Comparison of ENCODE assay signal across 8 cellular contexts in genomic region chr6:33207569-33208088, GRCh38. TPM values are rescaled to one million over a fixed set of nuclear protein-coding genes. Genes with fewer than 3 reads are reported as not detected.
DNase-seq lines count a peak whose midpoint lies in the region; ATAC-seq and TF ChIP-seq lines count a peak whose summit lies in the region.

No MANE protein-coding gene starts in this region.

- no peak for ATAC-seq in HG02840 (IDR thresholded peaks at IDR 0.05; ENCODE audit: low FRiP score, unreplicated experiment)

- H3K27ac ChIP-seq in KMS-11 (peak overlapping the region; percentile 78), ascending aorta (peak overlapping the region; percentile 94 to 95), hepatocyte (peak overlapping the region; percentile 94)

- peaks cover 1% of the 10 kb centered on the region for H3K27me3 Mint-ChIP-seq in Caco-2 (ENCODE audit: insufficient read depth, unreplicated experiment)

- DNase-seq in Caco-2 (peak; percentile 53 to 54), ascending aorta (ENCODE audit: low spot score in 2 of 2) (peak in 1 of 2 donors; percentile 82), hepatocyte (ENCODE audit: low spot score) (peak; percentile 80), skeletal muscle cell (ENCODE audit: low read depth) (no peak), NCI-H1694 treated with DMSO at 0.1 percent for 48 hours (lab: John Stamatoyannopoulos, UW) (no peak), NOMO-1 (lab: John Stamatoyannopoulos, UW; ENCODE audit: unreplicated experiment in 2 of 2) (no peak)

- H3K4me3 ChIP-seq in Caco-2 (ENCODE audit: low read depth, low read length) (peak overlapping the region; percentile 88), KMS-11 (IDR thresholded peaks at IDR 0.05; ENCODE audit: insufficient read depth, low read depth, low read length) (peak overlapping the region; percentile 22), ascending aorta (peak overlapping the region; percentile 84 to 88), hepatocyte (peak overlapping the region; percentile 74), skeletal muscle cell (ENCODE audit: low read depth, low read length) (peak overlapping the region; percentile 95)

- no peaks in the 10 kb centered on the region for H4K20me1 ChIP-seq in KMS-11 (ENCODE audit: insufficient read depth)
- no peaks in the 10 kb centered on the region for H4K20me1 ChIP-seq in hepatocyte (ENCODE audit: insufficient read depth, poor library complexity, severe bottlenecking)

- no peaks in the 10 kb centered on the region for H3K9me3 Mint-ChIP-seq in Caco-2 (ENCODE audit: unreplicated experiment)

- TF ChIP-seq CTCF in Caco-2 (IDR thresholded peaks at IDR 0.05; ENCODE audit: insufficient read depth in 1 of 2, low read depth in 1 of 2, low read length in 1 of 2, severe bottlenecking in 1 of 2, unreplicated experiment in 1 of 2), result no peak
- TF ChIP-seq CTCF in KMS-11 (conservative IDR thresholded peaks at IDR 0.05; ENCODE audit: low read depth, low read length), result no peak
- TF ChIP-seq CTCF in ascending aorta (IDR thresholded peaks at IDR 0.05), result no peak
- no peak for TF ChIP-seq CTCF in hepatocyte (IDR thresholded peaks at IDR 0.05; ENCODE audit: poor library complexity)

- no peaks in the 10 kb centered on the region for H3K9me2 ChIP-seq in hepatocyte (replicated peaks; ENCODE audit: insufficient read depth)

- peaks cover 29% of the 10 kb centered on the region for H3K4me1 Mint-ChIP-seq in Caco-2 (ENCODE audit: low read depth, unreplicated experiment)

- H3K9me3 ChIP-seq in Caco-2 (no peaks in the 10 kb centered on the region), ascending aorta (no peaks in the 10 kb centered on the region), hepatocyte (ENCODE audit: low read depth) (no peaks in the 10 kb centered on the region)

- WGBS in hepatocyte (ENCODE audit: low lambda C conversion rate, missing lambda C conversion rate), result under 1% methylated on average over 22 of the region's 29 CpGs

- POLR2A ChIA-PET in Caco-2 (lab: Charles Lee), result interaction anchor here (1.3 to 1.9 kb wide), 4 partner anchors 8 to 236 kb away, joined by 3 to 7 read pairs (median 5); no protein-coding TSS in a partner anchor

- peaks cover 64% of the 10 kb centered on the region for H3K36me3 Mint-ChIP-seq in Caco-2 (ENCODE audit: insufficient read depth, unreplicated experiment)

- H3K36me3 ChIP-seq in Caco-2 (ENCODE audit: control insufficient read depth, insufficient read depth, low read length) (peaks cover 9% of the 10 kb centered on the region; the same call in 1 of the 2 replicates), KMS-11 (ENCODE audit: insufficient read depth) (no peaks in the 10 kb centered on the region), ascending aorta (peaks cover 11 to 25% of the 10 kb centered on the region in 2 donors), hepatocyte (replicated peaks; ENCODE audit: insufficient read depth, low read depth) (no peaks in the 10 kb centered on the region)

- no peaks in the 10 kb centered on the region for H3K27me3 ChIP-seq in Caco-2 (replicated peaks; ENCODE audit: control insufficient read depth, insufficient read depth, low read length)
- no peaks in the 10 kb centered on the region for H3K27me3 ChIP-seq in KMS-11 (ENCODE audit: insufficient read depth, low read depth)
- no peaks in the 10 kb centered on the region for H3K27me3 ChIP-seq in ascending aorta
- H3K27me3 ChIP-seq in hepatocyte, result no peaks in the 10 kb centered on the region

- H3K27ac Mint-ChIP-seq in Caco-2 (ENCODE audit: unreplicated experiment), result peak overlapping the region; percentile 97

- H3K4me3 Mint-ChIP-seq in Caco-2 (ENCODE audit: unreplicated experiment), result peak overlapping the region; percentile 98

- H3K79me2 ChIP-seq in KMS-11 (ENCODE audit: insufficient read depth, low read depth) (no peaks in the 10 kb centered on the region), hepatocyte (peaks cover 30% of the 10 kb centered on the region)

- BruUV-seq in Caco-2 (replicated peaks; lab: Mats Ljungman, UMichigan), result no TSS peak

- H3K4me1 ChIP-seq in Caco-2, result peaks cover 14% of the 10 kb centered on the region
- H3K4me1 ChIP-seq in KMS-11 (ENCODE audit: low read depth, poor library complexity, severe bottlenecking), result peaks cover 26% of the 10 kb centered on the region
- peaks cover 0 to 23% of the 10 kb centered on the region in 2 donors for H3K4me1 ChIP-seq in ascending aorta
- peaks cover 25% of the 10 kb centered on the region for H3K4me1 ChIP-seq in hepatocyte (ENCODE audit: insufficient read depth)

- CTCF ChIA-PET in Caco-2 (lab: Charles Lee), result no interaction called here

- H3K4me2 ChIP-seq in KMS-11, result peak overlapping the region; percentile 94
- peak overlapping the region; percentile 91 for H3K4me2 ChIP-seq in hepatocyte

- H2AFZ ChIP-seq in KMS-11 (ENCODE audit: low read depth) (peak overlapping the region; percentile 83), hepatocyte (peak overlapping the region; percentile 64)

- peak overlapping the region; percentile 87 for H3K9ac ChIP-seq in KMS-11

- intact Hi-C loops in Caco-2 (cut with micrococcal nuclease; ENCODE audit: unreplicated experiment), result no loop called here
- intact Hi-C loops in ascending aorta (cut with DNase I), result loop anchor here (1.0 to 5.0 kb wide), 5 partner anchors 7 to 205 kb away; partner anchors contain the start of genes KIFC1, PFDN6, PHF1 and RXRB

RNA-seq across cellular contexts. Expression of gene RING1, which starts 0.7 kb away (rescaled TPM):
- total RNA-seq in Caco-2 (2022) (31.3 and 32.0 TPM in 2 replicates), ascending aorta (28.5 TPM), hepatocyte (25.0 and 25.6 TPM in 2 replicates)
- 32.3 and 32.5 TPM in 2 replicates for polyA plus RNA-seq in hepatocyte

RNA-seq across cellular contexts. Expression of gene HSD17B8, which starts 3.2 kb away (rescaled TPM):
- 10.0 and 12.5 TPM in 2 replicates for total RNA-seq in Caco-2 (2022)
- total RNA-seq in ascending aorta, result not detected
- total RNA-seq in hepatocyte, result 6.0 and 7.8 TPM in 2 replicates
- 11.1 and 12.9 TPM in 2 replicates for polyA plus RNA-seq in hepatocyte

RNA-seq across cellular contexts. Expression of gene SLC39A7, which starts 7.0 kb away (rescaled TPM):
- total RNA-seq in Caco-2 (2022) (140 and 141 TPM in 2 replicates), ascending aorta (59.7 TPM), hepatocyte (118 and 130 TPM in 2 replicates)
- 46.4 and 55.0 TPM in 2 replicates for polyA plus RNA-seq in hepatocyte

RNA-seq across cellular contexts. Expression of gene RXRB, which starts 7.2 kb away (rescaled TPM):
- total RNA-seq in Caco-2 (2022) (29.5 and 30.4 TPM in 2 replicates), ascending aorta (21.6 TPM), hepatocyte (14.2 and 17.0 TPM in 2 replicates)
- 24.6 and 29.8 TPM in 2 replicates for polyA plus RNA-seq in hepatocyte

RNA-seq across cellular contexts. Expression of gene COL11A2, which starts 15.4 kb away (rescaled TPM):
- total RNA-seq in Caco-2 (2022) (1.3 and 1.5 TPM in 2 replicates), ascending aorta (0.11 TPM), hepatocyte (2.5 and 3.0 TPM in 2 replicates)
- polyA plus RNA-seq in hepatocyte, result 4.2 and 4.7 TPM in 2 replicates

Comparison
In these comparisons a context has a peak if more than half of its experiments do, and no peak if none do; other contexts are left out.
1. DNase-seq: peak in Caco-2 (2 of 2) and hepatocyte (single experiment); none in skeletal muscle cell (single experiment), NCI-H1694 treated with DMSO at 0.1 percent for 48 hours (single experiment) and NOMO-1 (0 of 2).
2. H3K4me3 ChIP-seq: peak in every context shown above with its lines; median percentile 95 in skeletal muscle cell; 88 in Caco-2; 86 in ascending aorta; 74 in hepatocyte; 22 in KMS-11.
3. Peak in every context shown above with its lines, with median percentiles within 50 percentile points of each other: H3K27ac ChIP-seq.